29 cellular contexts compared by ENCODE assay signal in the genomic region with DNA sequence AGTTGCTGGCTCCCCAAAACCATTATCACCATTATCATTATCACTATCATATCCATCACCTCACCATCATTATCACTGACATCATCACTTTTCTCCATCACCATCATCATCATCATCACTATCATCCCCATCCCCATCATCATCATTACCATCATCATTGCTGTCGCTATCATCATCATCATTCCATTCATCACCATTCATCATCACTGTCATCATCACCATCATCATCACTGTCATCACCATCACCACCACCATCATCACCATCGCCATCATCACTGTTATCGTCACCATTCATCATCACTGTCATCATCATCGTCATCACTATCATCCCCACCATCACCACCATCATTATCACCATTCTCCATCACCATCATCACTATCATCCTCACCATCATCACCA.
"Had no signal": no experiment of that assay in that cellular context is flagged by ENCODE, and none has a peak within 500 bp of the region (broad histone marks: within the 10 kb centered on the region; RNA-seq: fewer than 3 reads in every experiment).

No MANE protein-coding gene starts in this region.

- ATAC-seq: activated CD4-positive, alpha-beta T cell treated with anti-CD3 and anti-CD28 coated beads for 36 hours; activated CD8-positive, alpha-beta memory T cell treated with anti-CD3 and anti-CD28 coated beads, Interleukin-2, amount 10 ng/mL, durations not matched to agents 7 days and 5 days; activated CD8-positive, alpha-beta T cell treated with anti-CD3 and anti-CD28 coated beads, Interleukin-2, amount 10 ng/mL, durations not matched to agents 7 days and 5 days; esophagus mucosa had no signal

- H3K27me3 ChIP-seq: brain microvascular endothelial cell had no signal

- DNase-seq: activated CD4-positive, alpha-beta memory T cell treated with anti-CD3 and anti-CD28 coated beads for 36 hours; activated CD4-positive, alpha-beta T cell treated with anti-CD3 and anti-CD28 coated beads for 36 hours; activated CD4-positive, alpha-beta T cell treated with anti-CD3 and anti-CD28 coated beads, Interleukin-2, amount 10 ng/mL, durations not matched to agents 24 days and 14 days; activated CD4-positive, CD25-positive, alpha-beta regulatory T cell; activated CD4-positive, CD25-positive, alpha-beta regulatory T cell treated with anti-CD3 and anti-CD28 coated beads, Interleukin-2, amount 50 U/mL, for 72 hours; activated CD8-positive, alpha-beta memory T cell treated with anti-CD3 and anti-CD28 coated beads, Interleukin-2, amount 10 ng/mL, durations not matched to agents 7 days and 5 days; activated CD8-positive, alpha-beta memory T cell treated with anti-CD3 and anti-CD28 coated beads, Interleukin-2, amount 50 U/mL, for 48 hours; activated CD8-positive, alpha-beta T cell treated with anti-CD3 and anti-CD28 coated beads, Interleukin-2, amount 10 ng/mL, durations not matched to agents 7 days and 5 days; activated gamma-delta T cell; activated naive CD4-positive, alpha-beta T cell; activated naive CD4-positive, alpha-beta T cell treated with anti-CD3 and anti-CD28 coated beads, Interleukin-2, amount 10 ng/mL, durations not matched to agents 7 days and 5 days; activated naive CD8-positive, alpha-beta T cell treated with anti-CD3 and anti-CD28 coated beads, Interleukin-2, amount 10 ng/mL, durations not matched to agents 7 days and 5 days; activated T-cell treated with anti-CD3 and anti-CD28 coated beads for 4 hours; activated T-cell treated with anti-CD3 and anti-CD28 coated beads, Interleukin-2, amount 50 U/mL, for 24 hours; activated T-cell treated with anti-CD3 and anti-CD28 coated beads, Interleukin-2, amount 50 U/mL, for 72 hours; amniotic stem cell; anterior cingulate cortex; brain microvascular endothelial cell; caudate nucleus; cortex of kidney; dermis blood vessel endothelial cell; effector CD8-positive, alpha-beta T cell; foreskin fibroblast; T-helper 2 cell had no signal

- H3K36me3 Mint-ChIP-seq: activated CD4-positive, alpha-beta memory T cell treated with anti-CD3 and anti-CD28 coated beads for 36 hours; activated CD8-positive, alpha-beta memory T cell treated with anti-CD3 and anti-CD28 coated beads, Interleukin-2, amount 10 ng/mL, durations not matched to agents 7 days and 5 days had no signal

- H3K27ac ChIP-seq: brain microvascular endothelial cell had no signal

- FAIRE-seq: astrocyte, colon, frontal cortex had no signal

- H3K36me3 ChIP-seq: brain microvascular endothelial cell had no signal

- H3K4me3 Mint-ChIP-seq: activated CD4-positive, alpha-beta memory T cell treated with anti-CD3 and anti-CD28 coated beads for 36 hours; activated CD4-positive, alpha-beta T cell treated with anti-CD3 and anti-CD28 coated beads for 36 hours; activated CD4-positive, alpha-beta T cell treated with anti-CD3 and anti-CD28 coated beads, Interleukin-2, amount 10 ng/mL, durations not matched to agents 24 days and 14 days; activated CD8-positive, alpha-beta memory T cell treated with anti-CD3 and anti-CD28 coated beads, Interleukin-2, amount 10 ng/mL, durations not matched to agents 7 days and 5 days; activated CD8-positive, alpha-beta T cell treated with anti-CD3 and anti-CD28 coated beads, Interleukin-2, amount 10 ng/mL, durations not matched to agents 7 days and 5 days; activated naive CD4-positive, alpha-beta T cell treated with anti-CD3 and anti-CD28 coated beads, Interleukin-2, amount 10 ng/mL, durations not matched to agents 7 days and 5 days; activated naive CD8-positive, alpha-beta T cell treated with anti-CD3 and anti-CD28 coated beads, Interleukin-2, amount 10 ng/mL, durations not matched to agents 7 days and 5 days; activated T-cell treated with anti-CD3 and anti-CD28 coated beads, Interleukin-2, amount 50 U/mL, for 24 hours; activated T-cell treated with anti-CD3 and anti-CD28 coated beads, Interleukin-2, amount 50 U/mL, for 72 hours had no signal

- H3K27ac Mint-ChIP-seq: activated CD4-positive, alpha-beta memory T cell treated with anti-CD3 and anti-CD28 coated beads for 36 hours; activated CD4-positive, alpha-beta T cell treated with anti-CD3 and anti-CD28 coated beads for 36 hours; activated CD4-positive, alpha-beta T cell treated with anti-CD3 and anti-CD28 coated beads, Interleukin-2, amount 10 ng/mL, durations not matched to agents 24 days and 14 days; activated CD8-positive, alpha-beta memory T cell treated with anti-CD3 and anti-CD28 coated beads, Interleukin-2, amount 10 ng/mL, durations not matched to agents 7 days and 5 days; activated CD8-positive, alpha-beta T cell treated with anti-CD3 and anti-CD28 coated beads, Interleukin-2, amount 10 ng/mL, durations not matched to agents 7 days and 5 days; activated naive CD4-positive, alpha-beta T cell treated with anti-CD3 and anti-CD28 coated beads, Interleukin-2, amount 10 ng/mL, durations not matched to agents 7 days and 5 days; activated naive CD4-positive, alpha-beta T cell treated with anti-CD3 and anti-CD28 coated beads, Interleukin-2, amount 50 U/mL, for 72 hours; activated naive CD8-positive, alpha-beta T cell treated with anti-CD3 and anti-CD28 coated beads, Interleukin-2, amount 10 ng/mL, durations not matched to agents 7 days and 5 days; activated T-cell treated with anti-CD3 and anti-CD28 coated beads, Interleukin-2, amount 50 U/mL, for 24 hours; activated T-cell treated with anti-CD3 and anti-CD28 coated beads, Interleukin-2, amount 50 U/mL, for 72 hours had no signal

- H3K27me3 Mint-ChIP-seq: activated CD4-positive, alpha-beta memory T cell treated with anti-CD3 and anti-CD28 coated beads for 36 hours; activated CD4-positive, alpha-beta T cell treated with anti-CD3 and anti-CD28 coated beads for 36 hours; activated CD4-positive, alpha-beta T cell treated with anti-CD3 and anti-CD28 coated beads, Interleukin-2, amount 10 ng/mL, durations not matched to agents 24 days and 14 days; activated CD8-positive, alpha-beta memory T cell treated with anti-CD3 and anti-CD28 coated beads, Interleukin-2, amount 10 ng/mL, durations not matched to agents 7 days and 5 days; activated naive CD4-positive, alpha-beta T cell treated with anti-CD3 and anti-CD28 coated beads, Interleukin-2, amount 10 ng/mL, durations not matched to agents 7 days and 5 days; activated naive CD8-positive, alpha-beta T cell treated with anti-CD3 and anti-CD28 coated beads, Interleukin-2, amount 10 ng/mL, durations not matched to agents 7 days and 5 days; activated T-cell treated with anti-CD3 and anti-CD28 coated beads, Interleukin-2, amount 50 U/mL, for 24 hours had no signal

- H3K9me3 Mint-ChIP-seq: activated CD4-positive, alpha-beta memory T cell treated with anti-CD3 and anti-CD28 coated beads for 36 hours; activated CD4-positive, alpha-beta T cell treated with anti-CD3 and anti-CD28 coated beads, Interleukin-2, amount 10 ng/mL, durations not matched to agents 24 days and 14 days; activated naive CD4-positive, alpha-beta T cell treated with anti-CD3 and anti-CD28 coated beads, Interleukin-2, amount 10 ng/mL, durations not matched to agents 7 days and 5 days; activated naive CD8-positive, alpha-beta T cell treated with anti-CD3 and anti-CD28 coated beads, Interleukin-2, amount 10 ng/mL, durations not matched to agents 7 days and 5 days; activated T-cell treated with anti-CD3 and anti-CD28 coated beads, Interleukin-2, amount 50 U/mL, for 24 hours had no signal
